ENCODE assay signal across 19 cellular contexts in genomic region chr2:120969613-120970355, GRCh38.
"Had no signal": no experiment of that assay in that cellular context is flagged by ENCODE, and none has a peak within 500 bp of the region (broad histone marks: within the 10 kb centered on the region; RNA-seq: fewer than 3 reads in every experiment).

No MANE protein-coding gene starts in this region.

- H3K36me3 Mint-ChIP-seq: naive thymus-derived CD4-positive, alpha-beta T cell; stimulated activated effector memory CD8-positive, alpha-beta T cell treated with anti-CD3 and anti-CD28 coated beads, Interleukin-12 subunit alpha, Interleukin-12 subunit beta, amount 100 ng/mL, for 72 hours had no signal

- DNase-seq: cortex of kidney; effector memory CD8-positive, alpha-beta T cell; esophagus squamous epithelium; foreskin fibroblast; glutamatergic neuron; kidney; left colon; naive thymus-derived CD4-positive, alpha-beta T cell; nephron progenitor cell; ovary; stimulated activated CD4-positive, alpha-beta T cell treated with anti-CD3 and anti-CD28 coated beads, Interleukin-4, amount 100 ng/mL, for 1 hour; stimulated activated CD8-positive, alpha-beta memory T cell treated with anti-CD3 and anti-CD28 coated beads, Interleukin-4, amount 100 ng/mL, for 48 hours; tibial artery; upper lobe of left lung had no signal

- H3K27ac Mint-ChIP-seq: effector memory CD8-positive, alpha-beta T cell; naive thymus-derived CD4-positive, alpha-beta T cell; nephron progenitor cell; stimulated activated effector memory CD8-positive, alpha-beta T cell treated with anti-CD3 and anti-CD28 coated beads, Interleukin-12 subunit alpha, Interleukin-12 subunit beta, amount 100 ng/mL, for 72 hours; stimulated activated naive CD8-positive, alpha-beta T cell treated with anti-CD3 and anti-CD28 coated beads, Interleukin-15, Interleukin-2, amounts not matched to agents 100 ng/mL and 50 ng/mL, for 24 hours had no signal

- H3K4me3 Mint-ChIP-seq: effector memory CD8-positive, alpha-beta T cell; naive thymus-derived CD4-positive, alpha-beta T cell; nephron progenitor cell; stimulated activated effector memory CD8-positive, alpha-beta T cell treated with anti-CD3 and anti-CD28 coated beads, Interleukin-12 subunit alpha, Interleukin-12 subunit beta, amount 100 ng/mL, for 72 hours; stimulated activated naive CD8-positive, alpha-beta T cell treated with anti-CD3 and anti-CD28 coated beads, Interleukin-15, Interleukin-2, amounts not matched to agents 100 ng/mL and 50 ng/mL, for 24 hours had no signal

- ATAC-seq: effector memory CD8-positive, alpha-beta T cell; gastroesophageal sphincter; left colon; naive thymus-derived CD4-positive, alpha-beta T cell; right cardiac atrium; stimulated activated effector memory CD8-positive, alpha-beta T cell treated with anti-CD3 and anti-CD28 coated beads, Interleukin-12 subunit alpha, Interleukin-12 subunit beta, amount 100 ng/mL, for 72 hours had no signal

- H3K4me1 Mint-ChIP-seq: nephron progenitor cell; stimulated activated effector memory CD8-positive, alpha-beta T cell treated with anti-CD3 and anti-CD28 coated beads, Interleukin-12 subunit alpha, Interleukin-12 subunit beta, amount 100 ng/mL, for 72 hours had no signal

- H3K27ac ChIP-seq: esophagus squamous epithelium, gastroesophageal sphincter, ovary, tibial artery, upper lobe of left lung, vagina had no signal

- H3K9me3 Mint-ChIP-seq: effector memory CD8-positive, alpha-beta T cell; nephron progenitor cell; stimulated activated naive CD8-positive, alpha-beta T cell treated with anti-CD3 and anti-CD28 coated beads, Interleukin-15, Interleukin-2, amounts not matched to agents 100 ng/mL and 50 ng/mL, for 24 hours had no signal

- H3K9me3 ChIP-seq: esophagus squamous epithelium, gastroesophageal sphincter, ovary, tibial artery, upper lobe of left lung, vagina had no signal

- H3K27me3 ChIP-seq: gastroesophageal sphincter, ovary, tibial artery, upper lobe of left lung, vagina had no signal

- H3K27me3 Mint-ChIP-seq: naive thymus-derived CD4-positive, alpha-beta T cell; stimulated activated naive CD8-positive, alpha-beta T cell treated with anti-CD3 and anti-CD28 coated beads, Interleukin-15, Interleukin-2, amounts not matched to agents 100 ng/mL and 50 ng/mL, for 24 hours had no signal

- H3K36me3 ChIP-seq: esophagus squamous epithelium, ovary, upper lobe of left lung, vagina had no signal

- H3K4me1 ChIP-seq: esophagus squamous epithelium, gastroesophageal sphincter, tibial artery, upper lobe of left lung, vagina had no signal

- FAIRE-seq: kidney had no signal

- H3K4me3 ChIP-seq: esophagus squamous epithelium, gastroesophageal sphincter, ovary, tibial artery, upper lobe of left lung, vagina had no signal
